8 cellular contexts compared by ENCODE assay signal in the genomic region with DNA sequence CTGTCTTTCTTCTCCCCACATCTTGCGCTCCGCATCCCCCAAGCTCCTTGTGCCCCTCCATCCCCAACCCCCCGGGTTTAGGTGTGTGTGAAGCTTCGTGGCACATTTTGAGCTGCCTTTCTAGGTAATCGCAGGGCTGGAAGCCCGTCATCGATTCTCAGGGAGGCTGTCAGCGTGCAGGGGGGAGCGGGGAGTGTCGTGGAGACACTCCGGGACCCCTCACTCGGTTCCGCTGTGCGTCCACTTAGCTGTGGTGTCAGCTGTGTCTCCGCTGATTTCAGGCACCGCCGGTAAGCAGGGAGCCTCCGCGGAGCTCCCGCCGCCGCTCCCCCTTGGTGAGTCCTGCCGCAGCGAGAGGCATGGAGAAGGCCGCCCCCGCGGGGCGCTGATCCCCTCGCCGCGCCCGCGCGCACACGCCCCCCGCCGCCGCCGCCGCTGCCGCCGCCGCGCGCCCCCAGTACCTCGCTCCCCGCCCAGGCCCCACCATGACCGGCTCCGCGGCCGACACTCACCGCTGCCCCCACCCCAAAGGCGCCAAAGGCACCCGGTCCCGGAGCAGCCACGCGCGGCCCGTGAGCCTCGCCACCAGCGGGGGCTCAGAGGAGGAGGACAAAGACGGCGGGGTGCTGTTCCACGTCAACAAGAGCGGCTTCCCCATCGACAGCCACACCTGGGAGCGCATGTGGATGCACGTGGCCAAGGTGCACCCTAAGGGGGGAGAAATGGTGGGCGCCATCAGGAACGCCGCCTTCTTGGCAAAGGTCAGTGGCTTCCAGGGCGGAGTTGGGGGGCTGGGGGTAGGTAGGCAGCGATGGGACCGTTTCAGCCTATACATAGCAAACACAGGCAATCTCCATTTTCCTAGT. TPM values are rescaled to one million over a fixed set of nuclear protein-coding genes. Genes with fewer than 3 reads are reported as not detected.
DNase-seq lines count a peak whose midpoint lies in the region; ATAC-seq and TF ChIP-seq lines count a peak whose summit lies in the region.

No MANE protein-coding gene starts in this region.

- DNase-seq in activated CD4-positive, alpha-beta T cell treated with anti-CD3 and anti-CD28 coated beads, Interleukin-2, amount 50 U/mL, for 48 hours: peak; percentile 7 to 9
- no peak for DNase-seq in activated CD4-positive, alpha-beta T cell treated with anti-CD3 and anti-CD28 coated beads for 4 hours
- DNase-seq in Peyer's patch: no peak
- DNase-seq in fibroblast of mammary gland (ENCODE audit: low read depth): no peak
- no peak for DNase-seq in prostate gland (ENCODE audit: low spot score)
- no peak for DNase-seq in SHP77 (lab: John Stamatoyannopoulos, UW)
- DNase-seq in NCI-H1092 treated with DMSO at 0.1 percent for 48 hours (lab: John Stamatoyannopoulos, UW): no peak

- intact Hi-C loops in prostate gland (cut with DNase I): no loop called here

- H3K4me1 ChIP-seq in Peyer's patch (peaks cover 0 to 11% (median 1%) of the 10 kb centered on the region in 4 donors), prostate gland (replicated peaks) (no peaks in the 10 kb centered on the region)

- no peak for TF ChIP-seq POLR2A in Peyer's patch (IDR thresholded peaks at IDR 0.05)
- TF ChIP-seq POLR2A in prostate gland (IDR thresholded peaks at IDR 0.05): no peak

- H3K4me3 ChIP-seq in Peyer's patch: peak overlapping the region; percentile 42 to 57 (median 52)
- H3K4me3 ChIP-seq in fibroblast of mammary gland (ENCODE audit: control insufficient read depth, low read depth, low read length): peak overlapping the region; percentile 48
- H3K4me3 ChIP-seq in prostate gland: peak overlapping the region; percentile 41 to 42

- WGBS in prostate gland: 5% methylated on average over 35 of the region's 74 CpGs

- no peak for ATAC-seq in GM18907 (IDR thresholded peaks at IDR 0.05; ENCODE audit: unreplicated experiment)

- H3K9me3 ChIP-seq in Peyer's patch: no peaks in the 10 kb centered on the region
- H3K9me3 ChIP-seq in prostate gland: no peaks in the 10 kb centered on the region

- peaks cover 0 to 6% of the 10 kb centered on the region in 2 donors for H3K27me3 ChIP-seq in Peyer's patch
- H3K27me3 ChIP-seq in prostate gland (replicated peaks; ENCODE audit: insufficient read depth): no peaks in the 10 kb centered on the region

- H3K36me3 ChIP-seq in Peyer's patch (no peaks in the 10 kb centered on the region), prostate gland (no peaks in the 10 kb centered on the region)

- TF ChIP-seq CTCF in Peyer's patch (IDR thresholded peaks at IDR 0.05) (no peak), fibroblast of mammary gland (conservative IDR thresholded peaks at IDR 0.05; ENCODE audit: control insufficient read depth, insufficient read depth, low read depth, low read length) (no peak), prostate gland (IDR thresholded peaks at IDR 0.05) (no peak)

- H3K27ac ChIP-seq in Peyer's patch (peak overlapping the region in 1 of 4 donors; percentile 51), prostate gland (peak overlapping the region in 1 of 2 donors; percentile 36)

RNA-seq across cellular contexts. Expression of a gene that starts 0.9 kb away (rescaled TPM):
- total RNA-seq in Peyer's patch (1 to 10 TPM in 2 of 4 donors, under 1 TPM in 1, not detected in 1; 0.85 to 1.7 (median 1.1) TPM), prostate gland (1 to 10 TPM; 2.6 to 2.7 TPM)

Comparison
In these comparisons a context has a peak if more than half of its experiments do, and no peak if none do; other contexts are left out.
1. DNase-seq: peak in activated CD4-positive, alpha-beta T cell treated with anti-CD3 and anti-CD28 coated beads, Interleukin-2, amount 50 U/mL, for 48 hours (2 of 2); none in activated CD4-positive, alpha-beta T cell treated with anti-CD3 and anti-CD28 coated beads for 4 hours (0 of 2), Peyer's patch (0 of 3), fibroblast of mammary gland (single experiment), prostate gland (single experiment), SHP77 (0 of 2) and NCI-H1092 treated with DMSO at 0.1 percent for 48 hours (single experiment).
2. Peak in every context shown above with its lines, with median percentiles within 50 percentile points of each other: H3K4me3 ChIP-seq.